8 cellular contexts compared by ENCODE assay signal in genomic region chr20:18793625-18794427, GRCh38. TPM values are rescaled to one million over a fixed set of nuclear protein-coding genes. Genes with fewer than 3 reads are reported as not detected.
DNase-seq lines count a peak whose midpoint lies in the region; ATAC-seq, FAIRE-seq and TF ChIP-seq lines count a peak whose summit lies in the region.

No MANE protein-coding gene starts in this region.

- WGBS in prostate gland: 9% methylated on average over 24 of the region's 29 CpGs

- peak overlapping the region; percentile 87 to 88 for H3K27ac ChIP-seq in prostate gland

- FAIRE-seq in urothelium cell line (lab: Jason Lieb, UNC): peak; percentile 98

- peak; percentile 77 for TF ChIP-seq POLR2A in prostate gland (IDR thresholded peaks at IDR 0.05)

- intact Hi-C loops in left ventricle myocardium superior (cut with micrococcal nuclease) (no loop called here), prostate gland (cut with DNase I) (loop anchor here (5.0 kb wide), 1 partner anchor 157 kb away; no protein-coding TSS in a partner anchor)

- TF ChIP-seq CTCF in GM12875 (IDR thresholded peaks at IDR 0.05; ENCODE audit: borderline replicate concordance, insufficient read depth, low read depth, low read length) (no peak), prostate gland (IDR thresholded peaks at IDR 0.05) (peak in 1 of 4 experiments; percentile 19)

- H3K36me3 ChIP-seq in prostate gland: no peaks in the 10 kb centered on the region

- ATAC-seq in HG02763 (IDR thresholded peaks at IDR 0.05; ENCODE audit: unreplicated experiment): peak; percentile 97
- ATAC-seq in left ventricle myocardium superior: peak; percentile 100

- H3K4me1 ChIP-seq in prostate gland (replicated peaks): no peaks in the 10 kb centered on the region

- DNase-seq in NCI-H1417 (lab: John Stamatoyannopoulos, UW) (peak; percentile 87 to 97 (median 92)), T follicular helper cell (ENCODE audit: low read depth) (peak; percentile 85), amygdala (lab: John Stamatoyannopoulos, UW) (peak in 55 of 56 donors; percentile 46 to 96 (median 83)), left ventricle myocardium superior (peak; percentile 92), prostate gland (ENCODE audit: low spot score) (peak; percentile 92), urothelium cell line (ENCODE audit: low spot score) (peak; percentile 90)

- peak overlapping the region; percentile 49 for H3K4me3 ChIP-seq in GM12875 (ENCODE audit: low read depth, low read length)
- peak overlapping the region; percentile 60 to 66 for H3K4me3 ChIP-seq in prostate gland

- H3K27me3 ChIP-seq in prostate gland (replicated peaks; ENCODE audit: insufficient read depth): no peaks in the 10 kb centered on the region

- H3K9me3 ChIP-seq in prostate gland: no peaks in the 10 kb centered on the region

RNA-seq across cellular contexts. Expression of gene SCP2D1, which starts 19.8 kb away (rescaled TPM):
- total RNA-seq in left ventricle myocardium superior (not detected), prostate gland (1 to 10 TPM in 1 of 2 donors, not detected in 1; 2.3 TPM)

Comparison
In these comparisons a context has a peak if more than half of its experiments do, and no peak if none do; other contexts are left out.
1. Peak in every context shown above with its lines: DNase-seq, ATAC-seq, H3K4me3 ChIP-seq and H3K27ac ChIP-seq.